ENCODE assay signal across 1 cellular context in the genomic region with DNA sequence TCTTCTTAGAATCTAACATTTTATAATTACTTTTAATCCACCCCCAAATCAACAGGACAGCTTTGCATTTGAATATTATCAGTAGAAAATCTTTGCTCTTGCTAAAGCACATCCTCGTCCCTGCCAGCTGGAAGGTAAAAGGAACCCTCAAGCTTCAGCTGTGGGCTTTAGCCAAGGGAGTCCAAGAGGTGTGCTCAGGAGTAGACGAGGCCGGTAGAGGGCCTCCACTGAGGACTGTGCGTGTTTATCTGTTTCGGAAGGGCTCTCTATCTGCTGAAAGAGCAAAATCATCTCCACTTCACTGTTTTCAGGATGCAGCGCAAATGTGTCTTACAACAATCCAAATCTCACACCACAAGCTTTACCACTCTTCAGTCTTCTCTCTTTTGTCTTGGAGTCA.
TF ChIP-seq lines count a peak whose summit lies in the region.

No MANE protein-coding gene starts in this region.

TF ChIP-seq in WTC11, 78 proteins besides CTCF, POLR2A, EP300 and RAD21 (continued from another document):
- TF ChIP-seq, protein P1, sequence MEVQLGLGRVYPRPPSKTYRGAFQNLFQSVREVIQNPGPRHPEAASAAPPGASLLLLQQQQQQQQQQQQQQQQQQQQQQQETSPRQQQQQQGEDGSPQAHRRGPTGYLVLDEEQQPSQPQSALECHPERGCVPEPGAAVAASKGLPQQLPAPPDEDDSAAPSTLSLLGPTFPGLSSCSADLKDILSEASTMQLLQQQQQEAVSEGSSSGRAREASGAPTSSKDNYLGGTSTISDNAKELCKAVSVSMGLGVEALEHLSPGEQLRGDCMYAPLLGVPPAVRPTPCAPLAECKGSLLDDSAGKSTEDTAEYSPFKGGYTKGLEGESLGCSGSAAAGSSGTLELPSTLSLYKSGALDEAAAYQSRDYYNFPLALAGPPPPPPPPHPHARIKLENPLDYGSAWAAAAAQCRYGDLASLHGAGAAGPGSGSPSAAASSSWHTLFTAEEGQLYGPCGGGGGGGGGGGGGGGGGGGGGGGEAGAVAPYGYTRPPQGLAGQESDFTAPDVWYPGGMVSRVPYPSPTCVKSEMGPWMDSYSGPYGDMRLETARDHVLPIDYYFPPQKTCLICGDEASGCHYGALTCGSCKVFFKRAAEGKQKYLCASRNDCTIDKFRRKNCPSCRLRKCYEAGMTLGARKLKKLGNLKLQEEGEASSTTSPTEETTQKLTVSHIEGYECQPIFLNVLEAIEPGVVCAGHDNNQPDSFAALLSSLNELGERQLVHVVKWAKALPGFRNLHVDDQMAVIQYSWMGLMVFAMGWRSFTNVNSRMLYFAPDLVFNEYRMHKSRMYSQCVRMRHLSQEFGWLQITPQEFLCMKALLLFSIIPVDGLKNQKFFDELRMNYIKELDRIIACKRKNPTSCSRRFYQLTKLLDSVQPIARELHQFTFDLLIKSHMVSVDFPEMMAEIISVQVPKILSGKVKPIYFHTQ (CRISPR knock-in tag; IDR thresholded peaks at IDR 0.05) = no peak
- TF ChIP-seq ZNF416 (CRISPR knock-in tag; IDR thresholded peaks at IDR 0.05) (no peak), PRDM15 (CRISPR knock-in tag; IDR thresholded peaks at IDR 0.05) (no peak), E2F5 (CRISPR knock-in tag; IDR thresholded peaks at IDR 0.05) (no peak), TCF7 (CRISPR knock-in tag; IDR thresholded peaks at IDR 0.05; ENCODE audit: low read depth) (no peak), GABPB1 (CRISPR knock-in tag; IDR thresholded peaks at IDR 0.05) (no peak), GTF2I (CRISPR knock-in tag; conservative IDR thresholded peaks at IDR 0.05) (no peak), AFF4 (CRISPR knock-in tag; IDR thresholded peaks at IDR 0.05; ENCODE audit: borderline replicate concordance) (no peak), ATF6 (CRISPR knock-in tag; IDR thresholded peaks at IDR 0.05) (no peak)
- TF ChIP-seq, protein P2, sequence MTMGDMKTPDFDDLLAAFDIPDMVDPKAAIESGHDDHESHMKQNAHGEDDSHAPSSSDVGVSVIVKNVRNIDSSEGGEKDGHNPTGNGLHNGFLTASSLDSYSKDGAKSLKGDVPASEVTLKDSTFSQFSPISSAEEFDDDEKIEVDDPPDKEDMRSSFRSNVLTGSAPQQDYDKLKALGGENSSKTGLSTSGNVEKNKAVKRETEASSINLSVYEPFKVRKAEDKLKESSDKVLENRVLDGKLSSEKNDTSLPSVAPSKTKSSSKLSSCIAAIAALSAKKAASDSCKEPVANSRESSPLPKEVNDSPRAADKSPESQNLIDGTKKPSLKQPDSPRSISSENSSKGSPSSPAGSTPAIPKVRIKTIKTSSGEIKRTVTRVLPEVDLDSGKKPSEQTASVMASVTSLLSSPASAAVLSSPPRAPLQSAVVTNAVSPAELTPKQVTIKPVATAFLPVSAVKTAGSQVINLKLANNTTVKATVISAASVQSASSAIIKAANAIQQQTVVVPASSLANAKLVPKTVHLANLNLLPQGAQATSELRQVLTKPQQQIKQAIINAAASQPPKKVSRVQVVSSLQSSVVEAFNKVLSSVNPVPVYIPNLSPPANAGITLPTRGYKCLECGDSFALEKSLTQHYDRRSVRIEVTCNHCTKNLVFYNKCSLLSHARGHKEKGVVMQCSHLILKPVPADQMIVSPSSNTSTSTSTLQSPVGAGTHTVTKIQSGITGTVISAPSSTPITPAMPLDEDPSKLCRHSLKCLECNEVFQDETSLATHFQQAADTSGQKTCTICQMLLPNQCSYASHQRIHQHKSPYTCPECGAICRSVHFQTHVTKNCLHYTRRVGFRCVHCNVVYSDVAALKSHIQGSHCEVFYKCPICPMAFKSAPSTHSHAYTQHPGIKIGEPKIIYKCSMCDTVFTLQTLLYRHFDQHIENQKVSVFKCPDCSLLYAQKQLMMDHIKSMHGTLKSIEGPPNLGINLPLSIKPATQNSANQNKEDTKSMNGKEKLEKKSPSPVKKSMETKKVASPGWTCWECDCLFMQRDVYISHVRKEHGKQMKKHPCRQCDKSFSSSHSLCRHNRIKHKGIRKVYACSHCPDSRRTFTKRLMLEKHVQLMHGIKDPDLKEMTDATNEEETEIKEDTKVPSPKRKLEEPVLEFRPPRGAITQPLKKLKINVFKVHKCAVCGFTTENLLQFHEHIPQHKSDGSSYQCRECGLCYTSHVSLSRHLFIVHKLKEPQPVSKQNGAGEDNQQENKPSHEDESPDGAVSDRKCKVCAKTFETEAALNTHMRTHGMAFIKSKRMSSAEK (CRISPR knock-in tag; IDR thresholded peaks at IDR 0.05; ENCODE audit: borderline replicate concordance) = no peak
